Comparison of ENCODE assay signal across 8 cellular contexts in the genomic region with DNA sequence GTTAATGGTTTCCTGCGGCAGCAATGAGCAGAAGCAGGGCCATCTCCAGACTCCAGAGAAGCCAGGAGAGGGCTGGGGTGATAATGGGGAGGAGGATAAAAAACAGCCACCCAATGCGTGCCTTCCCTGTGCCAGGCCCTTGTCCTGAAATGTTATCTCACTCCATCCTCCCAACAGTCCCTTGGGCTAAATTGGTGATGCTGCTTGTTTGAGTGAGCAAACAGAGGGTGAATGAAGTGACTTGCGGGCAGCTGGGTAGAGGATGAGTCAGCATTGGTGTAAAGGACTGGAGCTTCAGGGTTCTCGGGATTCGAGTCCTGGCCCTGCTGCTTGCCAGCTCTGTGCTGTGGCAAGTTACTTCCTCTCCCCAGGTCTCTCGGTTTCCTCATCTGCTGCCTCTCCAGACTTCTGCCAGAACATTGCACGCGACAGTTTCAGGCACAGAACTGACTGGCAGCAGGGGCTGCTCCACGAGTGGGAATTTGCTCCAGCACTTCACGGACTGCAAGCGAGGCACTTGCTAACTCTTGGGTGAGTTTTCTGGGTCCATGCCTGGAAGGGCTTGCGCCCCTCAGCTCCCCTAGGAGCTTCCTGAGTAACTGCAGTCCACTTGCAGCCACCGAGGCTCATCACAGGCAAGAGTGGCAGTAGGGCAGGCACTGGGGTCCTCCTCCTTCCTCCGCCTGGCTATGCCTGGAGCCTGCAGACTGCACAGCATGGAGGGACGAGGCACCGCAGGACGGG. TPM values are rescaled to one million over a fixed set of nuclear protein-coding genes. Genes with fewer than 3 reads are reported as not detected.
DNase-seq lines count a peak whose midpoint lies in the region; ATAC-seq and TF ChIP-seq lines count a peak whose summit lies in the region.

A gene with protein sequence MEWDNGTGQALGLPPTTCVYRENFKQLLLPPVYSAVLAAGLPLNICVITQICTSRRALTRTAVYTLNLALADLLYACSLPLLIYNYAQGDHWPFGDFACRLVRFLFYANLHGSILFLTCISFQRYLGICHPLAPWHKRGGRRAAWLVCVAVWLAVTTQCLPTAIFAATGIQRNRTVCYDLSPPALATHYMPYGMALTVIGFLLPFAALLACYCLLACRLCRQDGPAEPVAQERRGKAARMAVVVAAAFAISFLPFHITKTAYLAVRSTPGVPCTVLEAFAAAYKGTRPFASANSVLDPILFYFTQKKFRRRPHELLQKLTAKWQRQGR (plus strand): TSS at position 403 of the 744 bp plus-strand sequence. CDS start 24,181 bp downstream, outside the sequence.

- no peak within 1 kb of the TSS for H3K27ac Mint-ChIP-seq in activated naive CD4-positive, alpha-beta T cell treated with anti-CD3 and anti-CD28 coated beads, Interleukin-2, amount 10 ng/mL, durations not matched to agents 7 days and 5 days

- 75 to 80% methylated on average over 13 to 16 of the region's 17 CpGs for WGBS in mesodermal cell (ENCODE audit: insufficient coverage in 2 of 2), 2 experiments
- WGBS in prostate gland = 82% methylated on average over 17 of the region's 17 CpGs

- no peak for TF ChIP-seq POLR2A in prostate gland (IDR thresholded peaks at IDR 0.05)

- DNase-seq in GM12865 (ENCODE audit: low read depth) = peak; percentile 69
- DNase-seq in NCI-H345 (lab: John Stamatoyannopoulos, UW) = peak; percentile 72
- peak; percentile 37 for DNase-seq in choroid plexus epithelial cell (ENCODE audit: low read depth)
- DNase-seq in prostate gland (ENCODE audit: low spot score) = no peak
- no peak for DNase-seq in activated naive CD4-positive, alpha-beta T cell treated with anti-CD3 and anti-CD28 coated beads, Interleukin-2, amount 10 ng/mL, durations not matched to agents 7 days and 5 days
- no peak for DNase-seq in T-helper 2 cell

- H3K4me1 Mint-ChIP-seq in activated naive CD4-positive, alpha-beta T cell treated with anti-CD3 and anti-CD28 coated beads, Interleukin-2, amount 10 ng/mL, durations not matched to agents 7 days and 5 days = no peaks in the 10 kb centered on the region

- no peak within 1 kb of the TSS for H3K4me3 Mint-ChIP-seq in activated naive CD4-positive, alpha-beta T cell treated with anti-CD3 and anti-CD28 coated beads, Interleukin-2, amount 10 ng/mL, durations not matched to agents 7 days and 5 days

- intact Hi-C loops in prostate gland (cut with DNase I) = no loop called here

- peaks cover 31% of the 10 kb centered on the region for H3K4me1 ChIP-seq in mesodermal cell (ENCODE audit: control insufficient read depth, insufficient read depth, low read length, poor library complexity, severe bottlenecking)
- H3K4me1 ChIP-seq in prostate gland (replicated peaks) = no peaks in the 10 kb centered on the region

- H3K4me3 ChIP-seq in GM12865 (ENCODE audit: low read depth, low read length) (no peak within 1 kb of the TSS), choroid plexus epithelial cell (ENCODE audit: low read depth, low read length) (no peak within 1 kb of the TSS), mesodermal cell (ENCODE audit: extremely low read depth, insufficient read depth, low read length, poor library complexity, severe bottlenecking) (peak within 1 kb of the TSS; percentile 11), prostate gland (no peak within 1 kb of the TSS)

- H3K27me3 ChIP-seq in prostate gland (replicated peaks; ENCODE audit: insufficient read depth) = no peaks in the 10 kb centered on the region

- no peaks in the 10 kb centered on the region for H3K9me3 Mint-ChIP-seq in activated naive CD4-positive, alpha-beta T cell treated with anti-CD3 and anti-CD28 coated beads, Interleukin-2, amount 10 ng/mL, durations not matched to agents 7 days and 5 days

- no peak for ATAC-seq in GM19324 (IDR thresholded peaks at IDR 0.05; ENCODE audit: low FRiP score, unreplicated experiment)

- CTCF ChIA-PET in activated naive CD4-positive, alpha-beta T cell treated with anti-CD3 and anti-CD28 coated beads, Interleukin-2, amount 10 ng/mL, durations not matched to agents 7 days and 5 days (lab: Charles Lee) = no interaction called here

- H3K27ac ChIP-seq in mesodermal cell (ENCODE audit: low read depth, low read length, severe bottlenecking) (peak within 1 kb of the TSS; percentile 87), prostate gland (no peak within 1 kb of the TSS)

- H3K36me3 ChIP-seq in mesodermal cell (ENCODE audit: control insufficient read depth, insufficient read depth, low read length) (no peaks in the 10 kb centered on the region), prostate gland (no peaks in the 10 kb centered on the region)

- H3K9me3 ChIP-seq in mesodermal cell (ENCODE audit: control insufficient read depth, low read length) = no peaks in the 10 kb centered on the region
- H3K9me3 ChIP-seq in prostate gland = no peaks in the 10 kb centered on the region

- H3K36me3 Mint-ChIP-seq in activated naive CD4-positive, alpha-beta T cell treated with anti-CD3 and anti-CD28 coated beads, Interleukin-2, amount 10 ng/mL, durations not matched to agents 7 days and 5 days = no peaks in the 10 kb centered on the region

- no peak for TF ChIP-seq CTCF in GM12865 (IDR thresholded peaks at IDR 0.05; ENCODE audit: insufficient read depth, low read depth, low read length, missing control alignments)
- TF ChIP-seq CTCF in choroid plexus epithelial cell (conservative IDR thresholded peaks at IDR 0.05; ENCODE audit: low read depth, low read length) = no peak
- no peak for TF ChIP-seq CTCF in prostate gland (IDR thresholded peaks at IDR 0.05)

- H3K27me3 Mint-ChIP-seq in activated naive CD4-positive, alpha-beta T cell treated with anti-CD3 and anti-CD28 coated beads, Interleukin-2, amount 10 ng/mL, durations not matched to agents 7 days and 5 days = peaks cover 60% of the 10 kb centered on the region

RNA-seq across cellular contexts. Expression of the gene that starts here (rescaled TPM):
- 2.8 TPM for polyA plus RNA-seq in mesodermal cell (2013, experiment 1 of 2)
- 3.0 TPM for polyA plus RNA-seq in mesodermal cell (2013, experiment 2 of 2)
- total RNA-seq in prostate gland = 1 to 10 TPM in 1 of 2 donors, under 1 TPM in 1; 0.64 to 3.5 TPM

Comparison
In these comparisons a context has a peak if more than half of its experiments do, and no peak if none do; other contexts are left out.
1. DNase-seq: peak in GM12865 (single experiment), NCI-H345 (single experiment) and choroid plexus epithelial cell (single experiment); none in prostate gland (single experiment), activated naive CD4-positive, alpha-beta T cell treated with anti-CD3 and anti-CD28 coated beads, Interleukin-2, amount 10 ng/mL, durations not matched to agents 7 days and 5 days (single experiment) and T-helper 2 cell (0 of 5).